7 cellular contexts compared by ENCODE assay signal in genomic region chr14:103521438-103521961, GRCh38. TPM values are rescaled to one million over a fixed set of nuclear protein-coding genes. Genes with fewer than 3 reads are reported as not detected.
DNase-seq lines count a peak whose midpoint lies in the region; ATAC-seq, FAIRE-seq and TF ChIP-seq lines count a peak whose summit lies in the region.
"Had no signal": no experiment of that assay in that cellular context is flagged by ENCODE, and none has a peak within 500 bp of the region (broad histone marks: within the 10 kb centered on the region; RNA-seq: fewer than 3 reads in every experiment).

No MANE protein-coding gene starts in this region.

- no peak for TF ChIP-seq POLR2A in endothelial cell of umbilical vein (IDR thresholded peaks at IDR 0.05; ENCODE audit: low read depth, low read length)

- DNase-seq in NCI-H345 (lab: John Stamatoyannopoulos, UW): peak; percentile 47
- no peak for DNase-seq in NCI-H345 treated with DMSO at 0.1 percent for 48 hours (lab: John Stamatoyannopoulos, UW; ENCODE audit: unreplicated experiment)
- DNase-seq in endothelial cell of umbilical vein (ENCODE audit: low read depth, low spot score): no peak
- no peak for DNase-seq in sciatic nerve (ENCODE audit: low spot score)

- no peak for FAIRE-seq in endothelial cell of umbilical vein (lab: Jason Lieb, UNC)
- FAIRE-seq: endometrium had no signal

- no peaks in the 10 kb centered on the region for H3K9me1 ChIP-seq in endothelial cell of umbilical vein (replicated peaks; ENCODE audit: control insufficient read depth, extremely low read depth, insufficient read depth, low read length)

- peaks cover 19 to 34% of the 10 kb centered on the region in 2 experiments for H3K27me3 ChIP-seq in endothelial cell of umbilical vein (ENCODE audit: control insufficient read depth in 2 of 2, insufficient read depth in 2 of 2, low read length in 2 of 2)

- H3K36me3 ChIP-seq in endothelial cell of umbilical vein (ENCODE audit: control insufficient read depth in 2 of 2, extremely low read depth in 1 of 2, insufficient read depth in 2 of 2, low read length in 2 of 2): no peaks in the 10 kb centered on the region

- BruUV-seq in endothelial cell of umbilical vein (replicated peaks; lab: Mats Ljungman, UMichigan): no TSS peak

- H3K4me3 ChIP-seq in endothelial cell of umbilical vein (replicated peaks in 1 of 3; ENCODE audit: insufficient read depth in 1 of 3, low read depth in 1 of 3, low read length in 3 of 3): peak overlapping the region in 1 of 3 experiments; percentile 35

- peaks cover 14% of the 10 kb centered on the region for H3K4me1 ChIP-seq in endothelial cell of umbilical vein (ENCODE audit: control insufficient read depth, extremely low read depth, insufficient read depth, low read length)

- no peaks in the 10 kb centered on the region for H3K79me2 ChIP-seq in endothelial cell of umbilical vein (ENCODE audit: control insufficient read depth, insufficient read depth, low read length)

- TF ChIP-seq CTCF in endothelial cell of umbilical vein (IDR thresholded peaks at IDR 0.05; ENCODE audit: extremely low read depth in 1 of 2, insufficient read depth in 1 of 2, low read depth in 1 of 2, low read length in 2 of 2): no peak

- POLR2A ChIA-PET in endothelial cell of umbilical vein (lab: Charles Lee): no interaction called here

- CTCF ChIA-PET in endothelial cell of umbilical vein (lab: Charles Lee): interaction anchor here (1.1 to 8.0 kb wide), 5 partner anchors 10 to 25 kb away, joined by 3 to 209 read pairs (median 4); no protein-coding TSS in a partner anchor

- dilution Hi-C loops in endothelial cell of umbilical vein (cut with MboI; ENCODE audit: extremely low pct_ligation_motif_present, low sequenced_read_pairs): no loop called here

- H2AFZ ChIP-seq in endothelial cell of umbilical vein (ENCODE audit: low read depth, low read length): peak overlapping the region; percentile 27

- no peak overlapping the region for H3K9ac ChIP-seq in endothelial cell of umbilical vein (replicated peaks; ENCODE audit: extremely low read depth, insufficient read depth, low read length)

- ATAC-seq in sciatic nerve: peak; percentile 2
- ATAC-seq in GM18867 (IDR thresholded peaks at IDR 0.05; ENCODE audit: unreplicated experiment): no peak
- ATAC-seq in HG02870 (IDR thresholded peaks at IDR 0.05; ENCODE audit: unreplicated experiment): no peak

- intact Hi-C loops in endothelial cell of umbilical vein (cut with micrococcal nuclease) (no loop called here), sciatic nerve (cut with DNase I) (no loop called here)

- H4K20me1 ChIP-seq in endothelial cell of umbilical vein (replicated peaks; ENCODE audit: control insufficient read depth, extremely low read depth, insufficient read depth, low read length): no peaks in the 10 kb centered on the region

- H3K9me3 ChIP-seq in endothelial cell of umbilical vein (replicated peaks; ENCODE audit: control insufficient read depth, insufficient read depth, low read length): no peaks in the 10 kb centered on the region

- H3K4me2 ChIP-seq in endothelial cell of umbilical vein (ENCODE audit: insufficient read depth, low read length): no peak overlapping the region

- H3K27ac ChIP-seq in endothelial cell of umbilical vein (ENCODE audit: insufficient read depth, low read depth, low read length): no peak overlapping the region

TF ChIP-seq in endothelial cell of umbilical vein, 7 proteins besides CTCF, POLR2A, EP300 and RAD21:
- TF ChIP-seq MAX (IDR thresholded peaks at IDR 0.05; ENCODE audit: insufficient read depth, insufficient read length): no peak
- peak; percentile 76 for TF ChIP-seq EZH2 (IDR thresholded peaks at IDR 0.05; ENCODE audit: borderline replicate concordance, low read depth, low read length, severe bottlenecking)

RNA-seq across cellular contexts. Expression of gene CKB, which starts 1.1 kb away (rescaled TPM):
- total RNA-seq in endothelial cell of umbilical vein: 2.4 and 4.0 TPM in 2 replicates
- 6.9 and 10.0 TPM in 2 replicates for polyA plus RNA-seq in endothelial cell of umbilical vein
- polyA plus RNA-seq in endothelial cell of umbilical vein (2011; cell fraction: cytosol; rRNA removed): 2.9 and 5.9 TPM in 2 replicates
- polyA plus RNA-seq in endothelial cell of umbilical vein (2011; cell fraction: nucleus; rRNA removed): 4.0 and 4.7 TPM in 2 replicates
- 0.64 and 2.2 TPM in 2 replicates for polyA plus RNA-seq in endothelial cell of umbilical vein (2012)
- polyA minus RNA-seq in endothelial cell of umbilical vein: 3.2 and 8.8 TPM in 2 replicates
- polyA minus RNA-seq in endothelial cell of umbilical vein (2011; cell fraction: cytosol; rRNA and poly(A)+ RNA removed): 326 TPM
- 1.7 TPM in 1 of 2 replicates, not detected in the other for polyA minus RNA-seq in endothelial cell of umbilical vein (2011; cell fraction: nucleus; rRNA and poly(A)+ RNA removed)
- 69.1 TPM for total RNA-seq in sciatic nerve

RNA-seq across cellular contexts. Expression of gene TRMT61A, which starts 7.5 kb away (rescaled TPM):
- total RNA-seq in endothelial cell of umbilical vein: 6.8 and 7.5 TPM in 2 replicates
- polyA plus RNA-seq in endothelial cell of umbilical vein: 10.6 and 12.8 TPM in 2 replicates
- polyA plus RNA-seq in endothelial cell of umbilical vein (2011; cell fraction: cytosol; rRNA removed): 7.0 and 8.8 TPM in 2 replicates
- polyA plus RNA-seq in endothelial cell of umbilical vein (2011; cell fraction: nucleus; rRNA removed): 7.8 and 8.0 TPM in 2 replicates
- polyA plus RNA-seq in endothelial cell of umbilical vein (2012): 4.5 and 5.2 TPM in 2 replicates
- polyA minus RNA-seq in endothelial cell of umbilical vein: 3.7 and 4.7 TPM in 2 replicates
- polyA minus RNA-seq in endothelial cell of umbilical vein (2011; cell fraction: cytosol; rRNA and poly(A)+ RNA removed): 9.5 TPM
- 4.4 and 8.8 TPM in 2 replicates for polyA minus RNA-seq in endothelial cell of umbilical vein (2011; cell fraction: nucleus; rRNA and poly(A)+ RNA removed)
- total RNA-seq in sciatic nerve: 12.4 TPM

RNA-seq across cellular contexts. Expression of gene BAG5, which starts 41.0 kb away (rescaled TPM):
- 28.4 and 32.5 TPM in 2 replicates for total RNA-seq in endothelial cell of umbilical vein
- 5.0 and 6.3 TPM in 2 replicates for polyA plus RNA-seq in endothelial cell of umbilical vein
- polyA plus RNA-seq in endothelial cell of umbilical vein (2011; cell fraction: cytosol; rRNA removed): 7.7 and 8.4 TPM in 2 replicates
- polyA plus RNA-seq in endothelial cell of umbilical vein (2011; cell fraction: nucleus; rRNA removed): 5.6 and 7.3 TPM in 2 replicates
- polyA plus RNA-seq in endothelial cell of umbilical vein (2012): 16.4 and 20.2 TPM in 2 replicates
- polyA minus RNA-seq in endothelial cell of umbilical vein: 11.0 and 11.5 TPM in 2 replicates
- 15.8 TPM for polyA minus RNA-seq in endothelial cell of umbilical vein (2011; cell fraction: cytosol; rRNA and poly(A)+ RNA removed)
- 7.9 and 9.9 TPM in 2 replicates for polyA minus RNA-seq in endothelial cell of umbilical vein (2011; cell fraction: nucleus; rRNA and poly(A)+ RNA removed)
- total RNA-seq in sciatic nerve: 30.3 TPM

RNA-seq across cellular contexts. Expression of gene COA8, which starts 41.3 kb away (rescaled TPM):
- total RNA-seq in endothelial cell of umbilical vein: 46.4 and 52.6 TPM in 2 replicates
- polyA plus RNA-seq in endothelial cell of umbilical vein: 9.6 and 19.1 TPM in 2 replicates
- 23.1 and 23.2 TPM in 2 replicates for polyA plus RNA-seq in endothelial cell of umbilical vein (2011; cell fraction: cytosol; rRNA removed)
- 9.7 and 10.5 TPM in 2 replicates for polyA plus RNA-seq in endothelial cell of umbilical vein (2011; cell fraction: nucleus; rRNA removed)
- polyA plus RNA-seq in endothelial cell of umbilical vein (2012): 40.7 and 47.2 TPM in 2 replicates
- polyA minus RNA-seq in endothelial cell of umbilical vein: 6.7 and 10.8 TPM in 2 replicates
- polyA minus RNA-seq in endothelial cell of umbilical vein (2011; cell fraction: cytosol; rRNA and poly(A)+ RNA removed): 11.9 TPM
- 26.0 and 27.2 TPM in 2 replicates for polyA minus RNA-seq in endothelial cell of umbilical vein (2011; cell fraction: nucleus; rRNA and poly(A)+ RNA removed)
- 37.4 TPM for total RNA-seq in sciatic nerve

Comparison
In these comparisons a context has a peak if more than half of its experiments do, and no peak if none do; other contexts are left out.
1. RNA of gene CKB, which starts 1.1 kb away (total RNA-seq): 69.1 TPM in sciatic nerve (single experiment); 2.4 to 4.0 TPM in endothelial cell of umbilical vein; every median in the first group is over 10 times any median in the second.